Comparison of ENCODE assay signal across 23 cellular contexts in the genomic region with DNA sequence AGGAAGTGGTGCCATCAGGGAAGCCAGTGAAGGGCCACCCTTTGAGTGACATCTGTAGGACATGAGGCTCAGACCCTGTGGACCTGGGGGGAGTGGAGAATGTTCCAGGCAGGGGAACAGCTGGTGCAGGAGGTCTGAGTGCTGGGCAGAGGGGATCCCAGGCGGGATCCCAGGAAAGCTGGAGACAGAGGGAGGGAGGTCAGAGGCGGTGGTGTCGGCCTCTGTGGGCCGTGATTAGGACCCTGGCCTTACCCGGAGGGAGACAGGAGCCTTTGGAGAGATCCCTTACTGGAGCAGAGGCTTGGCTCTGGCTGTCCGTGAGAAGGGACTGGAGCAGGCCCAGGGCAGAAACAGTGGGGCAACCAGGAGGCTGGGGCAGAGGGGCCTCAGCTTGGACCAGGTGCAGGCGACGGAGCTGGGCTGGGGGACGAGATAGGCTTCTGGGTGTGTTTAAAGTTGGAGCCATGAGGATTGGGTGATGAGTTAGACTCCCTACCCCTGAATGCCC.
DNase-seq lines count a peak whose midpoint lies in the region; ATAC-seq and TF ChIP-seq lines count a peak whose summit lies in the region.
"Had no signal": no experiment of that assay in that cellular context is flagged by ENCODE, and none has a peak within 500 bp of the region (broad histone marks: within the 10 kb centered on the region; RNA-seq: fewer than 3 reads in every experiment).

No MANE protein-coding gene starts in this region.

- H3K4me1 ChIP-seq in OCI-LY1 (ENCODE audit: insufficient read depth, low read length, severe bottlenecking), result peaks cover 100% of the 10 kb centered on the region

- no peak for TF ChIP-seq CTCF in GM12875 (IDR thresholded peaks at IDR 0.05; ENCODE audit: borderline replicate concordance, insufficient read depth, low read depth, low read length)
- TF ChIP-seq CTCF in OCI-LY1 (IDR thresholded peaks at IDR 0.05; ENCODE audit: low read length), result no peak
- TF ChIP-seq CTCF in nephron progenitor cell (IDR thresholded peaks at IDR 0.05), result no peak

- H3K27me3 ChIP-seq in OCI-LY1 (ENCODE audit: insufficient read depth, low read length), result no peaks in the 10 kb centered on the region
- H3K27me3 ChIP-seq: tibial artery had no signal

- H3K9me3 Mint-ChIP-seq in T-helper 1 cell treated with Interleukin-12 subunit alpha and Interleukin-12 subunit beta and Interleukin-4 antibody, amounts not matched to agents 30 μg/mL and 1 μg/mL, for 36 hours, result no peaks in the 10 kb centered on the region
- no peaks in the 10 kb centered on the region for H3K9me3 Mint-ChIP-seq in nephron progenitor cell
- H3K9me3 Mint-ChIP-seq: activated naive CD4-positive, alpha-beta T cell treated with anti-CD3 and anti-CD28 coated beads for 36 hours; CD8-positive, alpha-beta memory T cell; neural crest cell had no signal

- H3K4me1 Mint-ChIP-seq in T-helper 1 cell treated with Interleukin-12 subunit alpha and Interleukin-12 subunit beta and Interleukin-4 antibody, amounts not matched to agents 30 μg/mL and 1 μg/mL, for 36 hours (ENCODE audit: low read depth), result peaks cover 17% of the 10 kb centered on the region
- peaks cover 36% of the 10 kb centered on the region for H3K4me1 Mint-ChIP-seq in nephron progenitor cell

- no peaks in the 10 kb centered on the region for H3K9me2 ChIP-seq in OCI-LY1 (ENCODE audit: low read depth, low read length)

- no peaks in the 10 kb centered on the region for H3K36me3 ChIP-seq in OCI-LY1 (ENCODE audit: insufficient read depth, low read length)
- H3K36me3 ChIP-seq: tibial artery had no signal

- no peak for ATAC-seq in GM21447 (IDR thresholded peaks at IDR 0.05; ENCODE audit: unreplicated experiment)
- ATAC-seq in GM18867 (IDR thresholded peaks at IDR 0.05; ENCODE audit: unreplicated experiment), result no peak

- H3K4me2 ChIP-seq in OCI-LY1 (ENCODE audit: low read length), result peak overlapping the region; percentile 66

- peak overlapping the region; percentile 64 for H3K4me3 ChIP-seq in GM12875 (ENCODE audit: low read depth, low read length)
- peak overlapping the region; percentile 50 for H3K4me3 ChIP-seq in OCI-LY1 (ENCODE audit: low read depth, low read length, poor library complexity, severe bottlenecking)
- H3K4me3 ChIP-seq: mucosa of descending colon, tibial artery had no signal

- no peaks in the 10 kb centered on the region for H3K9me3 ChIP-seq in OCI-LY1 (ENCODE audit: low read length)
- H3K9me3 ChIP-seq: mucosa of descending colon, tibial artery had no signal

- H3K27ac ChIP-seq in OCI-LY1 (ENCODE audit: low read depth, low read length, poor library complexity, severe bottlenecking), result peak overlapping the region; percentile 100
- H3K27ac ChIP-seq: 22Rv1, tibial artery had no signal

- no peaks in the 10 kb centered on the region for H3K79me2 ChIP-seq in OCI-LY1 (ENCODE audit: insufficient read depth, low read length)

- no peaks in the 10 kb centered on the region for H4K20me1 ChIP-seq in OCI-LY1 (ENCODE audit: insufficient read depth, low read length)

- H3K36me3 Mint-ChIP-seq in T-helper 1 cell treated with Interleukin-12 subunit alpha and Interleukin-12 subunit beta and Interleukin-4 antibody, amounts not matched to agents 30 μg/mL and 1 μg/mL, for 36 hours (ENCODE audit: low read depth), result no peaks in the 10 kb centered on the region
- no peaks in the 10 kb centered on the region for H3K36me3 Mint-ChIP-seq in nephron progenitor cell (ENCODE audit: low read depth)

- H3K27ac Mint-ChIP-seq in T-helper 1 cell treated with Interleukin-12 subunit alpha and Interleukin-12 subunit beta and Interleukin-4 antibody, amounts not matched to agents 30 μg/mL and 1 μg/mL, for 36 hours, result peak overlapping the region; percentile 27
- H3K27ac Mint-ChIP-seq in nephron progenitor cell, result peak overlapping the region; percentile 60
- H3K27ac Mint-ChIP-seq: activated naive CD4-positive, alpha-beta T cell treated with anti-CD3 and anti-CD28 coated beads for 36 hours; progenitor cell of endocrine pancreas had no signal

- no peak overlapping the region for H3K4me3 Mint-ChIP-seq in T-helper 1 cell treated with Interleukin-12 subunit alpha and Interleukin-12 subunit beta and Interleukin-4 antibody, amounts not matched to agents 30 μg/mL and 1 μg/mL, for 36 hours
- no peak overlapping the region for H3K4me3 Mint-ChIP-seq in nephron progenitor cell
- H3K4me3 Mint-ChIP-seq: activated naive CD4-positive, alpha-beta T cell treated with anti-CD3 and anti-CD28 coated beads for 36 hours; neural crest cell had no signal

- H3F3A ChIP-seq in OCI-LY1 (ENCODE audit: insufficient read depth, low read length), result 0 out of 2 replicates have a peak, but pooled peaks cover 10% of the 10 kb centered on the region

- H2AFZ ChIP-seq in OCI-LY1 (ENCODE audit: low read length), result no peak overlapping the region

- no peak for DNase-seq in T-helper 1 cell
- DNase-seq in nephron progenitor cell, result no peak
- DNase-seq in NK-92 (lab: John Stamatoyannopoulos, UW; ENCODE audit: unreplicated experiment), result no peak
- DNase-seq: activated CD4-positive, alpha-beta T cell treated with anti-CD3 and anti-CD28 coated beads, Interleukin-2, amount 50 U/mL, for 4 hours; CD8-positive, alpha-beta memory T cell; cortex of kidney; HCEC 1CT; islet precursor cell; mucosa of descending colon; NCI-H1694; NCI-H2171; NCI-H526 treated with DMSO at 0.1 percent for 48 hours; SHP77; tibial artery had no signal

- H3K27me3 Mint-ChIP-seq in T-helper 1 cell treated with Interleukin-12 subunit alpha and Interleukin-12 subunit beta and Interleukin-4 antibody, amounts not matched to agents 30 μg/mL and 1 μg/mL, for 36 hours (ENCODE audit: low read depth), result peaks cover 6% of the 10 kb centered on the region
- peaks cover 7% of the 10 kb centered on the region for H3K27me3 Mint-ChIP-seq in nephron progenitor cell (ENCODE audit: low read depth, poor library complexity)

- H3K9ac ChIP-seq in OCI-LY1 (ENCODE audit: low read length), result peak overlapping the region; percentile 89
